ENCODE assay signal across 21 cellular contexts in genomic region chr6:100726741-100727140, GRCh38.
DNase-seq lines count a peak whose midpoint lies in the region.
"Had no signal": no experiment of that assay in that cellular context is flagged by ENCODE, and none has a peak within 500 bp of the region (broad histone marks: within the 10 kb centered on the region; RNA-seq: fewer than 3 reads in every experiment).

No MANE protein-coding gene starts in this region.

- in situ Hi-C loops in HAP-1 (cut with MboI; ENCODE audit: low sequenced_read_pairs) = no loop called here

- no peaks in the 10 kb centered on the region for H3K36me3 ChIP-seq in HAP-1 (replicated peaks)
- H3K36me3 ChIP-seq: colonic mucosa had no signal

- peaks cover 14% of the 10 kb centered on the region for H3K4me1 ChIP-seq in HAP-1
- H3K4me1 ChIP-seq: colonic mucosa had no signal

- no peak overlapping the region for H3K4me3 ChIP-seq in HAP-1
- H3K4me3 ChIP-seq: colonic mucosa, pancreas had no signal

- peak; percentile 84 for DNase-seq in EH (ENCODE audit: low read depth)
- DNase-seq in NCI-H69 (lab: John Stamatoyannopoulos, UW) = peak; percentile 22
- peak; percentile 7 for DNase-seq in fibroblast of gingiva (ENCODE audit: low read depth)
- peak; percentile 27 for DNase-seq in non-pigmented ciliary epithelial cell (ENCODE audit: low read depth)
- DNase-seq in SIG-M5 treated with dmso at 0.1 percent for 504 hours (lab: John Stamatoyannopoulos, UW; ENCODE audit: unreplicated experiment) = no peak
- DNase-seq in HAP-1 (ENCODE audit: low spot score in 2 of 2) = no peak
- DNase-seq in globus pallidus (ENCODE audit: low spot score) = no peak
- no peak for DNase-seq in NCI-H524 treated with DMSO at 0.1 percent for 48 hours (lab: John Stamatoyannopoulos, UW)
- DNase-seq: activated CD4-positive, alpha-beta T cell treated with anti-CD3 and anti-CD28 coated beads for 1 hour; activated CD8-positive, alpha-beta memory T cell treated with anti-CD3 and anti-CD28 coated beads for 24 hours; AML-193; colonic mucosa; DND-41; Karpas-422; kidney glomerular epithelial cell; natural killer cell; NCI-H1930; pancreas; stimulated activated CD4-positive, alpha-beta T cell treated with anti-CD3 and anti-CD28 coated beads, Interleukin-2, amount 100 ng/mL, for 24 hours; stimulated activated naive CD8-positive, alpha-beta T cell treated with anti-CD3 and anti-CD28 coated beads, Interleukin-15, Interleukin-2, amounts not matched to agents 100 U/mL and 50 U/mL, for 24 hours; tibial artery had no signal

- H3K9me3 ChIP-seq in HAP-1 = no peaks in the 10 kb centered on the region
- H3K9me3 ChIP-seq: colonic mucosa, pancreas, tibial artery had no signal

- no peaks in the 10 kb centered on the region for H3K27me3 ChIP-seq in HAP-1 (ENCODE audit: low read depth)
- H3K27me3 ChIP-seq: colonic mucosa, pancreas, tibial artery had no signal

Comparison
In these comparisons a context has a peak if more than half of its experiments do, and no peak if none do; other contexts are left out.
1. DNase-seq: peak in EH (single experiment), NCI-H69 (single experiment), fibroblast of gingiva (single experiment) and non-pigmented ciliary epithelial cell (single experiment); none in SIG-M5 treated with dmso at 0.1 percent for 504 hours (single experiment), HAP-1 (0 of 2), globus pallidus (single experiment) and NCI-H524 treated with DMSO at 0.1 percent for 48 hours (single experiment).